In genomic region chr6:160431231-160431630, GRCh38 we compare ENCODE assay signal across 15 cellular contexts.
DNase-seq lines count a peak whose midpoint lies in the region; ATAC-seq and TF ChIP-seq lines count a peak whose summit lies in the region.
"Had no signal": no experiment of that assay in that cellular context is flagged by ENCODE, and none has a peak within 500 bp of the region (broad histone marks: within the 10 kb centered on the region; RNA-seq: fewer than 3 reads in every experiment).

No MANE protein-coding gene starts in this region.

- peak; percentile 81 for TF ChIP-seq EP300 in gastroesophageal sphincter (IDR thresholded peaks at IDR 0.05)

- no peak for TF ChIP-seq CTCF in gastroesophageal sphincter (IDR thresholded peaks at IDR 0.05)

- ATAC-seq in gastroesophageal sphincter (peak; percentile 89), left lobe of liver (no peak)

- H3K36me3 ChIP-seq in gastroesophageal sphincter, result no peaks in the 10 kb centered on the region
- H3K36me3 ChIP-seq: BLaER1, thyroid gland had no signal

- no peak overlapping the region for H3K27ac Mint-ChIP-seq in activated T-cell treated with anti-CD3 and anti-CD28 coated beads, Interleukin-2, amount 50 U/mL, for 24 hours
- H3K27ac Mint-ChIP-seq: naive B cell had no signal

- TF ChIP-seq POLR2A in gastroesophageal sphincter (IDR thresholded peaks at IDR 0.05), result no peak

- peaks cover 74% of the 10 kb centered on the region for H3K27me3 Mint-ChIP-seq in activated T-cell treated with anti-CD3 and anti-CD28 coated beads, Interleukin-2, amount 50 U/mL, for 24 hours
- H3K27me3 Mint-ChIP-seq: brain had no signal

- no peaks in the 10 kb centered on the region for H3K36me3 Mint-ChIP-seq in activated T-cell treated with anti-CD3 and anti-CD28 coated beads, Interleukin-2, amount 50 U/mL, for 24 hours (ENCODE audit: low read depth)
- H3K36me3 Mint-ChIP-seq: brain, naive B cell had no signal

- intact Hi-C loops in posterior vena cava (cut with DNase I), result loop anchor here in 1 of 2 donors (5.0 kb wide), 1 partner anchor 294 kb away; no protein-coding TSS in a partner anchor

- H3K4me3 Mint-ChIP-seq in activated T-cell treated with anti-CD3 and anti-CD28 coated beads, Interleukin-2, amount 50 U/mL, for 24 hours, result no peak overlapping the region
- H3K4me3 Mint-ChIP-seq: naive B cell had no signal

- peak overlapping the region; percentile 77 to 84 (median 82) for H3K27ac ChIP-seq in gastroesophageal sphincter
- H3K27ac ChIP-seq: BLaER1, thyroid gland had no signal

- DNase-seq in AG08396 (ENCODE audit: low spot score) (peak; percentile 16), amniotic epithelial cell (ENCODE audit: low read depth) (peak; percentile 100), posterior vena cava (ENCODE audit: low spot score) (peak; percentile 84), NCI-H2107 (lab: John Stamatoyannopoulos, UW) (no peak), left lobe of liver (ENCODE audit: low spot score) (no peak), DMS 273 (lab: John Stamatoyannopoulos, UW; ENCODE audit: unreplicated experiment) (no peak)
- no peak for DNase-seq in activated T-cell treated with anti-CD3 and anti-CD28 coated beads, Interleukin-2, amount 50 U/mL, for 24 hours
- DNase-seq: activated CD8-positive, alpha-beta memory T cell treated with anti-CD3 and anti-CD28 coated beads, Interleukin-2, amount 50 U/mL, for 4 hours; naive B cell; NCI-H146; stimulated activated CD4-positive, alpha-beta T cell treated with anti-CD3 and anti-CD28 coated beads, Interleukin-4, amount 100 ng/mL, for 4 hours; thyroid gland had no signal

- H3K27me3 ChIP-seq in gastroesophageal sphincter, result no peaks in the 10 kb centered on the region
- H3K27me3 ChIP-seq: BLaER1, thyroid gland had no signal

- H3K4me3 ChIP-seq in gastroesophageal sphincter, result no peak overlapping the region
- H3K4me3 ChIP-seq: BLaER1, thyroid gland had no signal

- no peaks in the 10 kb centered on the region for H3K9me3 Mint-ChIP-seq in activated T-cell treated with anti-CD3 and anti-CD28 coated beads, Interleukin-2, amount 50 U/mL, for 24 hours
- H3K9me3 Mint-ChIP-seq: brain had no signal

- WGBS in gastroesophageal sphincter (ENCODE audit: low coverage in 1 of 2), 2 donors, result 3 to 5% methylated on average over 8 of the region's 8 CpGs

- H3K9me3 ChIP-seq in gastroesophageal sphincter, result no peaks in the 10 kb centered on the region
- H3K9me3 ChIP-seq: BLaER1, thyroid gland had no signal

- peaks cover 17% of the 10 kb centered on the region for H3K4me1 Mint-ChIP-seq in activated T-cell treated with anti-CD3 and anti-CD28 coated beads, Interleukin-2, amount 50 U/mL, for 24 hours (ENCODE audit: low read depth)

- peaks cover 8 to 56% (median 12%) of the 10 kb centered on the region in 3 donors for H3K4me1 ChIP-seq in gastroesophageal sphincter
- H3K4me1 ChIP-seq: thyroid gland had no signal

Comparison
In these comparisons a context has a peak if more than half of its experiments do, and no peak if none do; other contexts are left out.
1. DNase-seq: peak in AG08396 (single experiment), amniotic epithelial cell (single experiment) and posterior vena cava (single experiment); none in NCI-H2107 (single experiment), left lobe of liver (single experiment), DMS 273 (single experiment) and activated T-cell treated with anti-CD3 and anti-CD28 coated beads, Interleukin-2, amount 50 U/mL, for 24 hours (single experiment).